1 cellular context compared by ENCODE assay signal in the genomic region with DNA sequence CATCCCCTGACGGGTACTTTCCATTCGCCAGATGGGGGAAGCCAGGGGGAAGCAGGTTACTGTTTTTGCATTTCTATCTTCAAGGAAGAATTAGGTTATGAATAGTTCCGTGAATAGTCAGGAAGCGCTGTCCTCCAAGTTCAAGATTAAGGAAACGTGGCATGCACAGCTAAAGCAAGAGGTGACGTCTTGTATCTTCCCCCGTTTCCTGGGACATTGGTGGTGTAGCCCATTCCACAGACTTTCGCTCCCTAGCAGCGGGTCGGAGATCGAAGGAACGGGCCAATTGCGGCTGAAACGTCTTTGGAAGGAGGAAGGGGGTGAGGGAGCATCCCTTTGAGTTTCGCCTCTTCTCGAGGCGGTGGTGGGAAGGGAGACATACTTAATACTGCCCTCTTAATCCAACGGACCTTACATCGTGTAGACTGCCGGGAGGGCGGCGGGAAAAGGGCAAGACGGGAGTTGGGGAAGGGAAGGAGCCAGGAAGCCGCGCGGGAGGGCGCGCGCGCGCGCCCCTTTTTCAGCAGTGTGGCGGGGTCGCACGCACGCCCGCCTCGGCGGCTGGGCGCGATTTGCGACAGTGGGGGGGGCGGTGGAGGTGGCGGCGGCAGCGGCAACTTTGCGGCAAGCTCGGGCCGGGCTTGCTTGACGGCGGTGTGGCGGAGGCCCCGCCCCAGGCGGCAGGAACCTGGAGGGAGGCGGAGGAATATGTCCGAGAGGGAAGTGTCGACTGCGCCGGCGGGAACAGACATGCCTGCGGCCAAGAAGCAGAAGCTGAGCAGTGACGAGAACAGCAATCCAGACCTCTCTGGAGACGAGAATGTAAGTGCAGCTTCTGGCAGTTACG.
TF ChIP-seq lines count a peak whose summit lies in the region.

Gene EED, plus strand, starts transcription at position 232 of the 847 bp plus-strand sequence. Its CDS starts 477 bp downstream, at position 709.

TF ChIP-seq in WTC11, 78 proteins besides CTCF, POLR2A, EP300 and RAD21 (continued from another document):
- TF ChIP-seq E2F5 (CRISPR knock-in tag; IDR thresholded peaks at IDR 0.05) (peak; percentile 94), SP1 (CRISPR knock-in tag; conservative IDR thresholded peaks at IDR 0.05) (peak; percentile 57; the same call in 1 of the 2 replicates), ZMAT4 (CRISPR knock-in tag; IDR thresholded peaks at IDR 0.05) (no peak), GABPB1 (CRISPR knock-in tag; IDR thresholded peaks at IDR 0.05) (0 out of 2 replicates have a peak, but pooled peaks have one; percentile 40), MYBL2 (CRISPR knock-in tag; IDR thresholded peaks at IDR 0.05) (peak; percentile 52; the same call in 1 of the 2 replicates), ETV6 (CRISPR knock-in tag; IDR thresholded peaks at IDR 0.05) (no peak), CREM (CRISPR knock-in tag; IDR thresholded peaks at IDR 0.05) (peak; percentile 56; the same call in 1 of the 2 replicates), ZNF512 (CRISPR knock-in tag; IDR thresholded peaks at IDR 0.05; ENCODE audit: borderline replicate concordance) (no peak)
- TF ChIP-seq, protein P1, sequence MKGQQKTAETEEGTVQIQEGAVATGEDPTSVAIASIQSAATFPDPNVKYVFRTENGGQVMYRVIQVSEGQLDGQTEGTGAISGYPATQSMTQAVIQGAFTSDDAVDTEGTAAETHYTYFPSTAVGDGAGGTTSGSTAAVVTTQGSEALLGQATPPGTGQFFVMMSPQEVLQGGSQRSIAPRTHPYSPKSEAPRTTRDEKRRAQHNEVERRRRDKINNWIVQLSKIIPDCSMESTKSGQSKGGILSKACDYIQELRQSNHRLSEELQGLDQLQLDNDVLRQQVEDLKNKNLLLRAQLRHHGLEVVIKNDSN (CRISPR knock-in tag; IDR thresholded peaks at IDR 0.05), result peak; percentile 37; the same call in 1 of the 2 replicates
TF ChIP-seq in WTC11: peak in this region for 11.
